ENCODE assay signal across 26 cellular contexts in the genomic region with DNA sequence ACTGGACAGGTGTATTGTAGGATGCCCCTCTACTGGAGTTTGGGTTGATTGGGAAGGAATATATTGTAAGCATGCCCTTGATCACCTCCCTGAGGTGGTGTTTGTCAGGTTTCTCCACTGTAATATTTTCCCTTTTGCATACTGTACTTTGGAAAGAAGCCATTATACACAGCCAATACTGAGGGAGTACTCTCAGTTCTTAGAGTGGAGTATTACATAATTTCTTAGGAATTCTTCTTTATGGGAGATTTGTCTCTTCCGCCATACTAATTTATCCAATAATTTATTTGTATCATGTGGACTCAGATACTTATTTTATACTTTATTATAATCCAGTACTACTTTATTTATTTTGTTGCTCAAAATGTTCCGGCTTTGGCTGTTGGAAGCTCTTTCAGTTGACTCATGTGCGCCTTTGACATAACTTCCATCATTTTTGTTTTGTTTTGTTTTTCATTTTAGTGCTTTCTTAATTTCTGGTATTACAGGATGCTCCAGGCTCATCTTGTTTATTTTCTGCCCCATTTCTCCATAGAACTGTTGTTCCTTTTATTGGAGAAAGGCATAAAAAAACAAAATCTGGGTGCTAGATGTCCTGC. TPM values are rescaled to one million over a fixed set of nuclear protein-coding genes. Genes with fewer than 3 reads are reported as not detected.
A peak's percentile ranks its signal among the peaks of the same experiment; 100 is the strongest.
DNase-seq lines count a peak whose midpoint lies in the region; ATAC-seq, FAIRE-seq and TF ChIP-seq lines count a peak whose summit lies in the region.
"Had no signal": no experiment of that assay in that cellular context is flagged by ENCODE, and none has a peak within 500 bp of the region (broad histone marks: within the 10 kb centered on the region; RNA-seq: fewer than 3 reads in every experiment).

No MANE protein-coding gene starts in this region.

- TF ChIP-seq EP300 in K562 (IDR thresholded peaks at IDR 0.05; ENCODE audit: low read length) (no peak), stomach (IDR thresholded peaks at IDR 0.05) (no peak)

- H3K36me3 ChIP-seq in K562 (ENCODE audit: control insufficient read depth, insufficient read depth, low read length) (no peaks in the 10 kb centered on the region), lower lobe of right lung (no peaks in the 10 kb centered on the region), stomach (no peaks in the 10 kb centered on the region)
- H3K36me3 ChIP-seq: esophagus squamous epithelium, HAP-1, spleen, upper lobe of right lung had no signal

- no peaks in the 10 kb centered on the region for H3K9me3 ChIP-seq in K562 (replicated peaks; ENCODE audit: control insufficient read depth, insufficient read depth, low read depth, low read length)
- H3K9me3 ChIP-seq in lower lobe of right lung: no peaks in the 10 kb centered on the region
- H3K9me3 ChIP-seq in stomach: no peaks in the 10 kb centered on the region
- H3K9me3 ChIP-seq: esophagus squamous epithelium, HAP-1, spleen, upper lobe of right lung had no signal

- no peak overlapping the region for H2AFZ ChIP-seq in K562 (ENCODE audit: low read depth, low read length)

- in situ Hi-C loops in K562 (cut with MboI): no loop called here

- WGBS in K562 (ENCODE audit: insufficient coverage, low coverage, missing lambda C conversion rate): 96% methylated on average over 3 of the region's 3 CpGs
- WGBS in stomach, 5 donors: 71 to 82% (median 77%) methylated on average over 3 of the region's 3 CpGs

- H3K4me3 ChIP-seq in K562 (no peak overlapping the region), lower lobe of right lung (no peak overlapping the region), stomach (no peak overlapping the region)
- H3K4me3 ChIP-seq: esophagus squamous epithelium, HAP-1, spleen, upper lobe of right lung had no signal

- POLR2A ChIA-PET in K562 (lab: Yijun Ruan, JAX): no interaction called here
- POLR2A ChIA-PET in activated CD8-positive, alpha-beta T cell treated with anti-CD3 and anti-CD28 coated beads for 36 hours (lab: Charles Lee): no interaction called here

- H3K9me1 ChIP-seq in K562 (ENCODE audit: control insufficient read depth, insufficient read depth, low read length): no peaks in the 10 kb centered on the region

- peaks cover 100% of the 10 kb centered on the region for H3K79me2 ChIP-seq in K562 (ENCODE audit: control insufficient read depth, insufficient read depth, low read length)

- CTCF ChIA-PET in activated naive CD4-positive, alpha-beta T cell treated with anti-CD3 and anti-CD28 coated beads for 36 hours (lab: Charles Lee): no interaction called here
- CTCF ChIA-PET in K562 (lab: Yijun Ruan, JAX; ENCODE audit: low intra/inter-chr PET ratio): no interaction called here
- CTCF ChIA-PET in activated CD8-positive, alpha-beta T cell treated with anti-CD3 and anti-CD28 coated beads for 36 hours (lab: Charles Lee): interaction anchor here (1.6 kb wide), 1 partner anchor 10 kb away, joined by 4 read pairs; no protein-coding TSS in a partner anchor

- no peaks in the 10 kb centered on the region for H3K27me3 Mint-ChIP-seq in activated naive CD4-positive, alpha-beta T cell treated with anti-CD3 and anti-CD28 coated beads, Interleukin-2, amount 50 U/mL, for 24 hours
- no peaks in the 10 kb centered on the region for H3K27me3 Mint-ChIP-seq in activated naive CD4-positive, alpha-beta T cell treated with anti-CD3 and anti-CD28 coated beads for 36 hours (ENCODE audit: low read depth)
- no peaks in the 10 kb centered on the region for H3K27me3 Mint-ChIP-seq in activated CD8-positive, alpha-beta T cell treated with anti-CD3 and anti-CD28 coated beads for 36 hours
- H3K27me3 Mint-ChIP-seq: B cell; central memory CD8-positive, alpha-beta T cell had no signal

- no peak overlapping the region for H3K9ac ChIP-seq in K562 (ENCODE audit: insufficient read depth in 1 of 2, low read depth in 2 of 2, low read length in 2 of 2)

- no peak for TF ChIP-seq RAD21 in K562 (CRISPR knock-in tag; conservative IDR thresholded peaks at IDR 0.05 in 1 of 2, IDR thresholded peaks at IDR 0.05 in 1 of 2)

- H3K4me1 ChIP-seq in K562 (replicated peaks in 1 of 2; ENCODE audit: control insufficient read depth in 2 of 2, insufficient read depth in 2 of 2, low read length in 2 of 2): no peaks in the 10 kb centered on the region; a peak in 1 of 5 replicates
- H3K4me1 ChIP-seq in lower lobe of right lung: peaks cover 52% of the 10 kb centered on the region
- H3K4me1 ChIP-seq in stomach: peaks cover 19 to 98% (median 66%) of the 10 kb centered on the region in 4 donors

- no peaks in the 10 kb centered on the region for H3K9me3 Mint-ChIP-seq in activated naive CD4-positive, alpha-beta T cell treated with anti-CD3 and anti-CD28 coated beads, Interleukin-2, amount 50 U/mL, for 24 hours
- no peaks in the 10 kb centered on the region for H3K9me3 Mint-ChIP-seq in activated naive CD4-positive, alpha-beta T cell treated with anti-CD3 and anti-CD28 coated beads for 36 hours
- no peaks in the 10 kb centered on the region for H3K9me3 Mint-ChIP-seq in activated CD8-positive, alpha-beta T cell treated with anti-CD3 and anti-CD28 coated beads for 36 hours
- H3K9me3 Mint-ChIP-seq: central memory CD8-positive, alpha-beta T cell had no signal

- H3K4me1 Mint-ChIP-seq in activated naive CD4-positive, alpha-beta T cell treated with anti-CD3 and anti-CD28 coated beads, Interleukin-2, amount 50 U/mL, for 24 hours: peaks cover 91% of the 10 kb centered on the region
- peaks cover 74% of the 10 kb centered on the region for H3K4me1 Mint-ChIP-seq in activated naive CD4-positive, alpha-beta T cell treated with anti-CD3 and anti-CD28 coated beads for 36 hours (ENCODE audit: low read depth)
- H3K4me1 Mint-ChIP-seq in activated CD8-positive, alpha-beta T cell treated with anti-CD3 and anti-CD28 coated beads for 36 hours (ENCODE audit: low read depth): peaks cover 77% of the 10 kb centered on the region

- H4K20me1 ChIP-seq in K562 (replicated peaks; ENCODE audit: control insufficient read depth, insufficient read depth, low read length): peaks cover 17% of the 10 kb centered on the region; the same call in 1 of the 2 replicates

- no peaks in the 10 kb centered on the region for H3K36me3 Mint-ChIP-seq in activated naive CD4-positive, alpha-beta T cell treated with anti-CD3 and anti-CD28 coated beads, Interleukin-2, amount 50 U/mL, for 24 hours
- no peaks in the 10 kb centered on the region for H3K36me3 Mint-ChIP-seq in activated naive CD4-positive, alpha-beta T cell treated with anti-CD3 and anti-CD28 coated beads for 36 hours (ENCODE audit: low read depth)
- no peaks in the 10 kb centered on the region for H3K36me3 Mint-ChIP-seq in activated CD8-positive, alpha-beta T cell treated with anti-CD3 and anti-CD28 coated beads for 36 hours (ENCODE audit: low read depth)

- no peak for FAIRE-seq in K562 (lab: Jason Lieb, UNC)

- intact Hi-C loops in activated naive CD4-positive, alpha-beta T cell treated with anti-CD3 and anti-CD28 coated beads for 36 hours (cut with micrococcal nuclease): no loop called here
- intact Hi-C loops in K562 (cut with micrococcal nuclease) (no loop called here), lower lobe of right lung (cut with DNase I) (no loop called here), stomach (cut with DNase I; ENCODE audit: low total_unique reads) (no loop called here)
- intact Hi-C loops in activated CD8-positive, alpha-beta T cell treated with anti-CD3 and anti-CD28 coated beads for 36 hours (cut with micrococcal nuclease): no loop called here

- H3K27ac ChIP-seq in K562 (ENCODE audit: extremely low read depth, low read depth, low read length) (no peak overlapping the region), lower lobe of right lung (no peak overlapping the region), stomach (peak overlapping the region; percentile 1 to 54 (median 35))
- H3K27ac ChIP-seq: spleen, upper lobe of right lung had no signal

- H3K27ac Mint-ChIP-seq in activated naive CD4-positive, alpha-beta T cell treated with anti-CD3 and anti-CD28 coated beads, Interleukin-2, amount 50 U/mL, for 24 hours: no peak overlapping the region
- no peak overlapping the region for H3K27ac Mint-ChIP-seq in activated naive CD4-positive, alpha-beta T cell treated with anti-CD3 and anti-CD28 coated beads for 36 hours
- H3K27ac Mint-ChIP-seq in activated CD8-positive, alpha-beta T cell treated with anti-CD3 and anti-CD28 coated beads for 36 hours: no peak overlapping the region
- H3K27ac Mint-ChIP-seq: B cell had no signal

- BruUV-seq in K562 (replicated peaks; lab: Mats Ljungman, UMichigan): no TSS peak

- H3K27me3 ChIP-seq in K562 (ENCODE audit: control insufficient read depth in 2 of 2, insufficient read depth in 2 of 2, low read length in 2 of 2) (no peaks in the 10 kb centered on the region), lower lobe of right lung (ENCODE audit: low read depth) (no peaks in the 10 kb centered on the region), stomach (no peaks in the 10 kb centered on the region)
- H3K27me3 ChIP-seq: esophagus squamous epithelium, spleen, upper lobe of right lung had no signal

- no peak for TF ChIP-seq POLR2A in K562 (conservative IDR thresholded peaks at IDR 0.05)
- TF ChIP-seq POLR2A in stomach (IDR thresholded peaks at IDR 0.05): no peak
- no peak for TF ChIP-seq POLR2A in erythroblast (IDR thresholded peaks at IDR 0.05; ENCODE audit: low read length)

- no peak for TF ChIP-seq CTCF in K562 (IDR thresholded peaks at IDR 0.05 in 2 of 3, conservative IDR thresholded peaks at IDR 0.05 in 1 of 3; ENCODE audit: insufficient read depth in 2 of 3, low read depth in 1 of 3, low read length in 3 of 3)
- no peak for TF ChIP-seq CTCF in lower lobe of right lung (IDR thresholded peaks at IDR 0.05)
- no peak for TF ChIP-seq CTCF in stomach (IDR thresholded peaks at IDR 0.05)
- no peak for TF ChIP-seq CTCF in activated CD8-positive, alpha-beta T cell treated with anti-CD3 and anti-CD28 coated beads for 36 hours (IDR thresholded peaks at IDR 0.05)

- peak overlapping the region; percentile 43 for H3K4me3 Mint-ChIP-seq in activated naive CD4-positive, alpha-beta T cell treated with anti-CD3 and anti-CD28 coated beads, Interleukin-2, amount 50 U/mL, for 24 hours
- H3K4me3 Mint-ChIP-seq in activated naive CD4-positive, alpha-beta T cell treated with anti-CD3 and anti-CD28 coated beads for 36 hours: no peak overlapping the region
- no peak overlapping the region for H3K4me3 Mint-ChIP-seq in activated CD8-positive, alpha-beta T cell treated with anti-CD3 and anti-CD28 coated beads for 36 hours
- H3K4me3 Mint-ChIP-seq: B cell; central memory CD8-positive, alpha-beta T cell had no signal

- DNase-seq in activated naive CD4-positive, alpha-beta T cell treated with anti-CD3 and anti-CD28 coated beads for 36 hours: no peak
- no peak for DNase-seq in K562 (ENCODE audit: extremely low read depth in 1 of 4, low spot score in 3 of 4)
- no peak for DNase-seq in lower lobe of right lung
- DNase-seq in stomach: no peak
- DNase-seq in erythroblast (lab: John Stamatoyannopoulos, UW): no peak
- DNase-seq in activated CD8-positive, alpha-beta T cell treated with anti-CD3 and anti-CD28 coated beads for 36 hours: no peak
- DNase-seq: 8988T; activated CD4-positive, alpha-beta T cell treated with anti-CD3 and anti-CD28 coated beads, Interleukin-2, amount 50 U/mL, for 1 hour; activated CD8-positive, alpha-beta memory T cell treated with anti-CD3 and anti-CD28 coated beads, Interleukin-2, amount 50 U/mL, for 48 hours; activated effector memory CD4-positive, alpha-beta T cell treated with anti-CD3 and anti-CD28 coated beads, Interleukin-2, amount 50 U/mL, for 16 hours; amygdala; Caco-2; effector CD4-positive, alpha-beta T cell; esophagus squamous epithelium; NCI-H2107; NCI-H69; OCI-M1; SIG-M5; spleen; stimulated activated CD4-positive, alpha-beta T cell treated with anti-CD3 and anti-CD28 coated beads, Interleukin-4, amount 100 ng/mL, for 4 hours; upper lobe of right lung had no signal

- peak; percentile 24 for ATAC-seq in K562
- peak; percentile 49 to 77 for ATAC-seq in lower lobe of right lung
- ATAC-seq in GM19023 (IDR thresholded peaks at IDR 0.05; ENCODE audit: unreplicated experiment): no peak
- ATAC-seq in activated CD8-positive, alpha-beta T cell treated with anti-CD3 and anti-CD28 coated beads for 36 hours: no peak
- ATAC-seq: upper lobe of right lung had no signal

- no peak overlapping the region for H3K4me2 ChIP-seq in K562 (ENCODE audit: insufficient read depth, low read length)

RNA-seq across cellular contexts. Expression of a gene that starts 29.7 kb away (rescaled TPM):
- total RNA-seq in activated naive CD4-positive, alpha-beta T cell treated with anti-CD3 and anti-CD28 coated beads for 36 hours: 10 to 100 TPM; 29.8 to 34.9 TPM
- total RNA-seq in K562 (2011; cell fraction: chromatin; rRNA removed; ENCODE audit: low replicate concordance): 80.7 and 221 TPM in 2 replicates
- total RNA-seq in K562 (2011; cell fraction: nucleolus; rRNA removed): 23.3 and 38.8 TPM in 2 replicates
- 104 and 220 TPM in 2 replicates for total RNA-seq in K562 (2011; cell fraction: nucleoplasm; rRNA removed)
- total RNA-seq in K562 (2014; rRNA removed) (19.4 and 19.8 TPM in 2 replicates), K562 (2014; rRNA removed; fragmentation: Illumina TruSeq; extraction: Trizol) (61.2 and 71.7 TPM in 2 replicates), K562 (2015; rRNA removed; fragmentation: Illumina TruSeq; extraction: Trizol) (50.6 and 56.0 TPM in 2 replicates), K562 (2021) (50.5 and 56.5 TPM in 2 replicates), lower lobe of right lung (60.4 TPM), stomach (100 to 1,000 TPM in 2 of 5 donors, 10 to 100 TPM in 3; 24.5 to 147 (median 43.3) TPM)
- polyA plus RNA-seq in K562 (2011; rRNA removed) (80.4 and 84.7 TPM in 2 replicates), K562 (2014; fragmentation: Illumina TruSeq; extraction: Trizol) (32.0 and 38.9 TPM in 2 replicates), K562 (2014; fragmentation: Nextera tagmentation; extraction: Ambion mirVana) (10 to 100 TPM; 27.0 to 68.8 TPM), K562 (2014; rRNA removed) (18.6 and 19.1 TPM in 2 replicates), stomach (10 to 100 TPM in 2 of 3 donors, 1 to 10 TPM in 1; 9.4 to 13.9 (median 11.5) TPM)
- 21.2 and 44.7 TPM in 2 replicates for polyA plus RNA-seq in K562 (2011; cell fraction: cytosol; rRNA removed)
- polyA plus RNA-seq in K562 (2011; cell fraction: nucleus; rRNA removed): 65.4 and 98.1 TPM in 2 replicates
- 25.1 and 29.8 TPM in 2 replicates for polyA plus RNA-seq in K562 (2012)
- polyA minus RNA-seq in K562 (2011; rRNA and poly(A)+ RNA removed): 282 and 370 TPM in 2 replicates
- 55.7 and 56.6 TPM in 2 replicates for polyA minus RNA-seq in K562 (2011; cell fraction: cytosol; rRNA and poly(A)+ RNA removed)
- 62.1 and 148 TPM in 2 replicates for polyA minus RNA-seq in K562 (2011; cell fraction: nucleus; rRNA and poly(A)+ RNA removed)
- 10 to 100 TPM; 38.5 TPM for total RNA-seq in activated CD8-positive, alpha-beta T cell treated with anti-CD3 and anti-CD28 coated beads for 36 hours

Comparison
In these comparisons a context has a peak if more than half of its experiments do, and no peak if none do; other contexts are left out.
1. ATAC-seq: peak in K562 (single experiment) and lower lobe of right lung (2 of 2); none in GM19023 (single experiment) and activated CD8-positive, alpha-beta T cell treated with anti-CD3 and anti-CD28 coated beads for 36 hours (single experiment).
2. H3K27ac ChIP-seq: peak in stomach (5 of 5); none in K562 (single experiment) and lower lobe of right lung (single experiment).